8 cellular contexts compared by ENCODE assay signal in the genomic region with DNA sequence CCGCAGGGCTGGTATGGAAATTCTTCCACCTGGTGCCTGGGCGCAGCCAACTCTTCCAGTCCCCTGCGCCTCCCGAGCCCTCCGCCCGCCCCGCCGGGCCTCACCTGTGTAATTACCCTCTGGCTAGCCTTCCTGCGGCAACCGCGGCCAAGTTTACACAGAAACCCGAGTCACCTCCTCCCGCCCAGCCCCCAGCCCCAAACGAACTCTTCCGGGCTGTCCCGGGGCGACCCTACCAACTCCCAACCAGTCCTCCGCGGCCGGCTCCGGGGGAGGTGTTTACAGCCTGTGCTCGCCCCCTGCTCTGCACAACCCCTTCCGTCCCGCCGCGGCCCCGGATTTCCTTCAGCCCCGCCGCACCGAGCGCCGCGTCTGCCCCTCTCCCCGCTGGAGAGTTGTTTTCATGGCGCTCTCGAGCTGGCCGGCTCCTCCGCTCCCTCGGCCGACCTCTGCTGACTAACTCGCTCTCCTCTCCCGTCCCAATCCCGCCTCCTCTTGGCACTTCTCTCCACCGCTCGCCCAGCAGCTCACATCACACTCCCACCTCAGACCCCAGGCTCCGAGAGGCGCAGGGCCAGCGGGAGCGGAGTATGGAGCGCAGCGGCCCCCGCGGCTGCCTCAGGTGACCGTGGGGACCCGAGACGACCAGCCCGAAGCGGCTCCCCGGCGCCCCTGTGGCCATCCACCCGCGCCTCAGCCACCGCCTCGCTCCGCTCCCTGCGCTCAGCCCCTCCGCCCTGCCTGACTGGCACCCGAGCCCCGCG. TPM values are rescaled to one million over a fixed set of nuclear protein-coding genes. Genes with fewer than 3 reads are reported as not detected.
A peak's percentile ranks its signal among the peaks of the same experiment; 100 is the strongest.
DNase-seq lines count a peak whose midpoint lies in the region; ATAC-seq lines count a peak whose summit lies in the region.

No MANE protein-coding gene starts in this region.

- ATAC-seq in HG02885 (IDR thresholded peaks at IDR 0.05; ENCODE audit: poor library complexity, unreplicated experiment): peak; percentile 26
- ATAC-seq in effector memory CD8-positive, alpha-beta T cell (replicated peaks): peak; percentile 58

- H3K36me3 Mint-ChIP-seq in effector memory CD8-positive, alpha-beta T cell (ENCODE audit: insufficient read depth): peaks cover 44% of the 10 kb centered on the region

- H3K27me3 Mint-ChIP-seq in effector memory CD8-positive, alpha-beta T cell: no peaks in the 10 kb centered on the region

- peak overlapping the region; percentile 98 to 99 for H3K27ac Mint-ChIP-seq in effector memory CD8-positive, alpha-beta T cell

- DNase-seq in NCI-H2227 (lab: John Stamatoyannopoulos, UW; ENCODE audit: unreplicated experiment): peak; percentile 37
- no peak for DNase-seq in NCI-H2227 treated with DMSO at 0.1 percent for 48 hours (lab: John Stamatoyannopoulos, UW)
- DNase-seq in NCI-H510A treated with DMSO at 0.1 percent for 48 hours (lab: John Stamatoyannopoulos, UW): peak; percentile 52
- peak; percentile 11 to 26 for DNase-seq in activated CD8-positive, alpha-beta memory T cell treated with anti-CD3 and anti-CD28 coated beads for 4 hours (ENCODE audit: low read depth in 2 of 2)
- DNase-seq in effector memory CD8-positive, alpha-beta T cell: peak; percentile 61 to 63 (median 63)
- DNase-seq in mesenteric fat pad (ENCODE audit: low spot score): peak; percentile 91
- DNase-seq in stimulated activated CD8-positive, alpha-beta memory T cell treated with anti-CD3 and anti-CD28 coated beads, Interleukin-2, amount 100 ng/mL, for 1 hour (ENCODE audit: low read depth in 2 of 2): peak; percentile 24 to 28

- peak overlapping the region; percentile 89 to 96 for H3K4me3 Mint-ChIP-seq in effector memory CD8-positive, alpha-beta T cell

- peaks cover 23 to 46% of the 10 kb centered on the region in 2 donors for H3K4me1 Mint-ChIP-seq in effector memory CD8-positive, alpha-beta T cell (ENCODE audit: low read depth in 2 of 2)

- H3K9me3 Mint-ChIP-seq in effector memory CD8-positive, alpha-beta T cell: no peaks in the 10 kb centered on the region

RNA-seq across cellular contexts. Expression of a gene that starts 0.5 kb away (rescaled TPM):
- total RNA-seq in mesenteric fat pad: 61.5 TPM
